26 cellular contexts compared by ENCODE assay signal in the genomic region with DNA sequence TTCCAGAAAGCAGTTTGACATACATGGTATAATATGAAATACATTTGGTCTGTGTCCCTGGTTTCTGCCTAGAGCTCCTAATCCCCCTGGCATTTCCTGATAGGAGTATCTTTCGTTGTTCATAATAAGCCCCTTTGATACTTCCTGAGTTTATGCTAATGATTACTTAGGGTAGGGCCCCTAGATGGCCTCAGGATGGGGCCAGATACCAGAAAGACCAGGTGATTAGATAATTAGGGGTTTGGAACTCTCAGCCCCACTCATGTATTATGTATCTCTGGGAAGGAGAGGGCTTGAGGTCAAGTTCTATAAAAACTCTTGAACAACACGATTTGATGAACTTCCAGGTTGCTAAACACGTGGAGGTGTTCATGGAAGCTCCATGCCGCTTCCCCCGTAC.
DNase-seq lines count a peak whose midpoint lies in the region; ATAC-seq and TF ChIP-seq lines count a peak whose summit lies in the region.
"Had no signal": no experiment of that assay in that cellular context is flagged by ENCODE, and none has a peak within 500 bp of the region (broad histone marks: within the 10 kb centered on the region; RNA-seq: fewer than 3 reads in every experiment).

No MANE protein-coding gene starts in this region.

- no peak overlapping the region for H2AFZ ChIP-seq in hepatocyte

- no peak overlapping the region for H3K9ac ChIP-seq in colonic mucosa (ENCODE audit: low read depth in 2 of 2, low read length in 2 of 2)

- peak overlapping the region; percentile 48 for H3K4me2 ChIP-seq in hepatocyte
- H3K4me2 ChIP-seq: A549 had no signal

- H3K4me3 ChIP-seq in hepatocyte (no peak overlapping the region), colonic mucosa (no peak overlapping the region)
- H3K4me3 ChIP-seq: A549, body of pancreas, left ventricle myocardium inferior, stomach, tibial artery had no signal

- H3K27me3 ChIP-seq in hepatocyte (no peaks in the 10 kb centered on the region), colonic mucosa (no peaks in the 10 kb centered on the region)
- H3K27me3 ChIP-seq: body of pancreas, stomach, tibial artery had no signal

- TF ChIP-seq CTCF in hepatocyte (IDR thresholded peaks at IDR 0.05; ENCODE audit: poor library complexity) (peak; percentile 15), colonic mucosa (IDR thresholded peaks at IDR 0.05) (no peak)

- H3K27ac ChIP-seq in hepatocyte, result peak overlapping the region; percentile 46
- H3K27ac ChIP-seq in colonic mucosa, result no peak overlapping the region
- H3K27ac ChIP-seq: A549, left ventricle myocardium inferior, tibial artery had no signal

- no peaks in the 10 kb centered on the region for H3K79me2 ChIP-seq in hepatocyte

- no peaks in the 10 kb centered on the region for H3K9me2 ChIP-seq in hepatocyte (replicated peaks; ENCODE audit: insufficient read depth)

- ATAC-seq in HG03196 (IDR thresholded peaks at IDR 0.05; ENCODE audit: unreplicated experiment), result no peak
- ATAC-seq: A549, body of pancreas had no signal

- H3K36me3 ChIP-seq in hepatocyte (replicated peaks; ENCODE audit: insufficient read depth, low read depth), result no peaks in the 10 kb centered on the region
- H3K36me3 ChIP-seq in colonic mucosa, result no peaks in the 10 kb centered on the region
- H3K36me3 ChIP-seq: left ventricle myocardium inferior, stomach, tibial artery had no signal

- no peaks in the 10 kb centered on the region for H3K9me3 ChIP-seq in hepatocyte (ENCODE audit: low read depth)
- H3K9me3 ChIP-seq in colonic mucosa, result no peaks in the 10 kb centered on the region
- H3K9me3 ChIP-seq: A549, body of pancreas, left ventricle myocardium inferior, stomach, tibial artery had no signal

- H4K20me1 ChIP-seq in hepatocyte (ENCODE audit: insufficient read depth, poor library complexity, severe bottlenecking), result no peaks in the 10 kb centered on the region

- WGBS in hepatocyte (ENCODE audit: low lambda C conversion rate, missing lambda C conversion rate), result 73% methylated on average over 5 of the region's 5 CpGs

- DNase-seq in NCI-H82 (lab: John Stamatoyannopoulos, UW) (peak; percentile 17), NCI-H82 treated with DMSO at 0.1 percent for 48 hours (lab: John Stamatoyannopoulos, UW; ENCODE audit: unreplicated experiment) (no peak), NCI-H69 (lab: John Stamatoyannopoulos, UW) (peak; percentile 94), hepatocyte (ENCODE audit: low spot score) (no peak), middle frontal gyrus (ENCODE audit: extremely low spot score, low spot score) (no peak), hippocampal formation (lab: John Stamatoyannopoulos, UW) (no peak), colonic mucosa (no peak)
- DNase-seq: activated CD8-positive, alpha-beta memory T cell treated with anti-CD3 and anti-CD28 coated beads for 24 hours; activated gamma-delta T cell treated with Interleukin-2 at 50 U/mL for 16 hours; activated naive CD8-positive, alpha-beta T cell treated with anti-CD3 and anti-CD28 coated beads, Interleukin-2, amount 50 U/mL, for 24 hours; activated T-cell treated with anti-CD3 and anti-CD28 coated beads, Interleukin-2, amount 50 U/mL, for 24 hours; body of pancreas; effector memory CD4-positive, alpha-beta T cell; EL; foreskin melanocyte; left ventricle myocardium inferior; midbrain; NCI-H1092; NCI-H446; NK-92 treated with Interleukin-12 subunit alpha and Interleukin-12 subunit beta, amount 100 ng/mL, for 24 hours; posterior cingulate gyrus; stimulated activated CD4-positive, alpha-beta T cell treated with anti-CD3 and anti-CD28 coated beads, Interleukin-15, amount 100 ng/mL, for 24 hours; stomach; tibial artery had no signal

- H3K4me1 ChIP-seq in hepatocyte (ENCODE audit: insufficient read depth) (peaks cover 34% of the 10 kb centered on the region), colonic mucosa (peaks cover 7% of the 10 kb centered on the region)

- intact Hi-C loops in colonic mucosa (cut with DNase I), result no loop called here

Comparison
In these comparisons a context has a peak if more than half of its experiments do, and no peak if none do; other contexts are left out.
1. DNase-seq: peak in NCI-H82 (single experiment) and NCI-H69 (single experiment); none in NCI-H82 treated with DMSO at 0.1 percent for 48 hours (single experiment), hepatocyte (single experiment), middle frontal gyrus (single experiment), hippocampal formation (0 of 2) and colonic mucosa (single experiment).